8 cellular contexts compared by ENCODE assay signal in genomic region chr1:28885472-28885877, GRCh38. TPM values are rescaled to one million over a fixed set of nuclear protein-coding genes. Genes with fewer than 3 reads are reported as not detected.
DNase-seq lines count a peak whose midpoint lies in the region; ATAC-seq lines count a peak whose summit lies in the region.

No MANE protein-coding gene starts in this region.

- H3K4me1 Mint-ChIP-seq in activated T-helper 17 cell treated with anti-CD3 and anti-CD28 coated beads, Interleukin-2, amount 50 U/mL, for 72 hours = peaks cover 28% of the 10 kb centered on the region
- H3K4me1 Mint-ChIP-seq in memory B cell = peaks cover 49% of the 10 kb centered on the region

- H3K4me3 Mint-ChIP-seq in activated T-helper 17 cell treated with anti-CD3 and anti-CD28 coated beads, Interleukin-2, amount 50 U/mL, for 72 hours = peak overlapping the region; percentile 87
- no peak overlapping the region for H3K4me3 Mint-ChIP-seq in memory B cell

- H3K36me3 Mint-ChIP-seq in activated T-helper 17 cell treated with anti-CD3 and anti-CD28 coated beads, Interleukin-2, amount 50 U/mL, for 72 hours (ENCODE audit: low read depth) = no peaks in the 10 kb centered on the region
- no peaks in the 10 kb centered on the region for H3K36me3 Mint-ChIP-seq in memory B cell

- H3K27ac Mint-ChIP-seq in activated T-helper 17 cell treated with anti-CD3 and anti-CD28 coated beads, Interleukin-2, amount 50 U/mL, for 72 hours = peak overlapping the region; percentile 85
- peak overlapping the region; percentile 87 for H3K27ac Mint-ChIP-seq in memory B cell

- peak; percentile 5 for DNase-seq in stimulated activated naive CD4-positive, alpha-beta T cell treated with Interleukin-2 at 50 U/mL for 16 hours (lab: John Stamatoyannopoulos, UW)
- DNase-seq in stimulated activated naive CD4-positive, alpha-beta T cell (lab: John Stamatoyannopoulos, UW) = no peak
- DNase-seq in memory B cell (ENCODE audit: low spot score in 2 of 2) = no peak
- no peak for DNase-seq in GM19240 (ENCODE audit: insufficient read length, low spot score)
- no peak for DNase-seq in DMS153 (lab: John Stamatoyannopoulos, UW)
- no peak for DNase-seq in NK-92 (lab: John Stamatoyannopoulos, UW; ENCODE audit: unreplicated experiment)

- no peak for ATAC-seq in activated T-helper 17 cell treated with anti-CD3 and anti-CD28 coated beads, Interleukin-2, amount 50 U/mL, for 72 hours (replicated peaks)
- ATAC-seq in memory B cell (ENCODE audit: low read depth) = no peak
- ATAC-seq in GM21723 (IDR thresholded peaks at IDR 0.05; ENCODE audit: unreplicated experiment) = no peak

- H3K9me3 Mint-ChIP-seq in activated T-helper 17 cell treated with anti-CD3 and anti-CD28 coated beads, Interleukin-2, amount 50 U/mL, for 72 hours = no peaks in the 10 kb centered on the region
- H3K9me3 Mint-ChIP-seq in memory B cell = no peaks in the 10 kb centered on the region

- H3K27me3 Mint-ChIP-seq in activated T-helper 17 cell treated with anti-CD3 and anti-CD28 coated beads, Interleukin-2, amount 50 U/mL, for 72 hours = no peaks in the 10 kb centered on the region
- H3K27me3 Mint-ChIP-seq in memory B cell = no peaks in the 10 kb centered on the region

RNA-seq across cellular contexts. Expression of gene EPB41, which starts 28.9 kb away (rescaled TPM):
- total RNA-seq in activated T-helper 17 cell treated with anti-CD3 and anti-CD28 coated beads, Interleukin-2, amount 50 U/mL, for 72 hours = 10 to 100 TPM; 40.0 to 63.2 TPM
